1 cellular context compared by ENCODE assay signal in the genomic region with DNA sequence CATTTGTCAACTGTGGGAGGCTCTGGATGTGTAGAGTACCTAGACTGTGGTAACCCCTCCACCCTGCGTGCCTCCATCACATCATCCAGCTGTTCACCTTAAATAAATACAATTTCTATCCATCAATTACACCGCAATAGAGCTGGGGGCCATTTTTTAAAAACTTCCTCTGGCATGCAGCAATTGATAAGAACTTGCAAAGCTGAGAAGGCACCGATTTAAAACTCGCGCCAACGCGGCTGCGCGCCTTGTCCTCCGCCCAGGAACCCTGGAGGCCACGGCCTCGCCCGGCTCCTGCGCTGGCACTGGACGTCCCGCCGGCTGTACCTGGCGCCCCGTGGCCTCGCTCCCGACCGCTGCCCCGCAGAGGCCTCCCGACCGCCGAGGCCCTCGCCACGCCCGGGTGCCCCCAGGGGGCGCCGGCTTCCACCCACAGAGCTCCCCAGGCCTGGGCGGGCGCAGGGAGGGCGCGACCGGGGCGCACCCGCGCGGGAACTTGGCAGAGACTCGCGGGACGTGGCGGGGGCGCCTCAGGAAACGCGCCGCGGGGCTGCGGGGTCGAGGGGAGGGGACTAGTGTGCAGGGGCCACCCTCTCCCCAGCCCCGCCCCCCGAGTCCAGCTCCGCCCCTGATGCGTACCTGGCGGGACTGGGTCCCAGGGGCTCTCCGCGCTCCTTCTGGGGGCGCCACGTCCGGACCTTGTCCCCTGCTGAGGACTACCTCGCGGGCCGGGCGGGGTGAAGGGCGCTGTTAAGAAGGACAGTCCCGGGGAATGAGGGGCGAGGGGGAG.
A peak's percentile ranks its signal among the peaks of the same experiment; 100 is the strongest.
TF ChIP-seq lines count a peak whose summit lies in the region.

No MANE protein-coding gene starts in this region.

TF ChIP-seq in WTC11, 78 proteins besides CTCF, POLR2A, EP300 and RAD21 (continued from another document):
- TF ChIP-seq EMX1 (CRISPR knock-in tag; IDR thresholded peaks at IDR 0.05) (no peak), KAT7 (CRISPR knock-in tag; IDR thresholded peaks at IDR 0.05; ENCODE audit: borderline replicate concordance) (no peak), NFATC4 (CRISPR knock-in tag; IDR thresholded peaks at IDR 0.05) (no peak), SP1 (CRISPR knock-in tag; conservative IDR thresholded peaks at IDR 0.05) (peak; percentile 45; the same call in 1 of the 2 replicates), TP53 (CRISPR knock-in tag; IDR thresholded peaks at IDR 0.05) (0 out of 2 replicates have a peak, but pooled peaks have one; percentile 37), NR3C1 (CRISPR knock-in tag; conservative IDR thresholded peaks at IDR 0.05; ENCODE audit: low read depth) (no peak)
- TF ChIP-seq, protein P1, sequence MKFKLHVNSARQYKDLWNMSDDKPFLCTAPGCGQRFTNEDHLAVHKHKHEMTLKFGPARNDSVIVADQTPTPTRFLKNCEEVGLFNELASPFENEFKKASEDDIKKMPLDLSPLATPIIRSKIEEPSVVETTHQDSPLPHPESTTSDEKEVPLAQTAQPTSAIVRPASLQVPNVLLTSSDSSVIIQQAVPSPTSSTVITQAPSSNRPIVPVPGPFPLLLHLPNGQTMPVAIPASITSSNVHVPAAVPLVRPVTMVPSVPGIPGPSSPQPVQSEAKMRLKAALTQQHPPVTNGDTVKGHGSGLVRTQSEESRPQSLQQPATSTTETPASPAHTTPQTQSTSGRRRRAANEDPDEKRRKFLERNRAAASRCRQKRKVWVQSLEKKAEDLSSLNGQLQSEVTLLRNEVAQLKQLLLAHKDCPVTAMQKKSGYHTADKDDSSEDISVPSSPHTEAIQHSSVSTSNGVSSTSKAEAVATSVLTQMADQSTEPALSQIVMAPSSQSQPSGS (CRISPR knock-in tag; IDR thresholded peaks at IDR 0.05; ENCODE audit: borderline replicate concordance, low read depth) = no peak
- TF ChIP-seq, protein P2, sequence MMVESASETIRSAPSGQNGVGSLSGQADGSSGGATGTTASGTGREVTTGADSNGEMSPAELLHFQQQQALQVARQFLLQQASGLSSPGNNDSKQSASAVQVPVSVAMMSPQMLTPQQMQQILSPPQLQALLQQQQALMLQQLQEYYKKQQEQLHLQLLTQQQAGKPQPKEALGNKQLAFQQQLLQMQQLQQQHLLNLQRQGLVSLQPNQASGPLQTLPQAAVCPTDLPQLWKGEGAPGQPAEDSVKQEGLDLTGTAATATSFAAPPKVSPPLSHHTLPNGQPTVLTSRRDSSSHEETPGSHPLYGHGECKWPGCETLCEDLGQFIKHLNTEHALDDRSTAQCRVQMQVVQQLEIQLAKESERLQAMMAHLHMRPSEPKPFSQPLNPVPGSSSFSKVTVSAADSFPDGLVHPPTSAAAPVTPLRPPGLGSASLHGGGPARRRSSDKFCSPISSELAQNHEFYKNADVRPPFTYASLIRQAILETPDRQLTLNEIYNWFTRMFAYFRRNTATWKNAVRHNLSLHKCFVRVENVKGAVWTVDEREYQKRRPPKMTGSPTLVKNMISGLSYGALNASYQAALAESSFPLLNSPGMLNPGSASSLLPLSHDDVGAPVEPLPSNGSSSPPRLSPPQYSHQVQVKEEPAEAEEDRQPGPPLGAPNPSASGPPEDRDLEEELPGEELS (CRISPR knock-in tag; IDR thresholded peaks at IDR 0.05) = peak; percentile 47; the same call in 1 of the 2 replicates
TF ChIP-seq in WTC11: peak in this region for 9.
